Comparison of ENCODE assay signal across 8 cellular contexts in the genomic region with DNA sequence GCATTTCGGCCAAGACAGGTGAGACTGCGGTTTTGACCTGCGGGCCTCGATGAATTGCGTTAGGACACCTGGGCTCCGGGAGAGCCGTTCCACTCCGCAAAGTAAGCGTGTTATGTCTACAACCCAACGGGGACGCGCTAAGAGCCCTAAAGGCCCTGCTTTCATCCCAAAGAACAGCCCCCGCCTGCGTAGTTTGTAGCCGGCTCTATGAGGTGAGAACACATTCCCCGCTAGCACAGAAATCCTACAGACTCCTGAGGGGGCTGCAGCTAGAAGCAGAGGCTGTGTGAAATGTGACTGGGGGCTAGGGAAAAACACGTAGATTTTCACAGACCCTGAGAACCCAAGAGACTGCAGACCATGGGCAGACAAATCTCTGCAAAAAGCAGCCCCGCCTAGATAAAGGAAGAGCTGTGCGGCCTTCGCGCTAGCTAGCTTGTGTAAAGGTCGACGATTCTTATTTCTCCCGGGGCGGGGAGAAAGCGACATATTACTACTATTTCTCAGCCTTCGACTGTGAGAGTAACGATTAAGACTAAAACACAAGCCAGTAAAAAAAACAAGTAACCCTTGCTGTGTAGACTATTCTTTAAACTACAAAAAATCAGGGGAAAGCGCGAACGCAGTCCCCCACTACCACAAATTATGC.
DNase-seq lines count a peak whose midpoint lies in the region; ATAC-seq and TF ChIP-seq lines count a peak whose summit lies in the region.
"Not testable (repeated sequence)": the region's sequence is repeated elsewhere in the genome, so short reads cannot be mapped to it uniquely, and the experiment has no call there.

No MANE protein-coding gene starts in this region.

- H3K4me1 ChIP-seq in BE2C, result not testable (repeated sequence)

- not testable (repeated sequence) for H3K36me3 ChIP-seq in BE2C

- H3K27me3 ChIP-seq in BE2C, result not testable (repeated sequence)

- DNase-seq in BE2C, result peak; percentile 44
- peak; percentile 49 for DNase-seq in activated CD4-positive, alpha-beta T cell treated with anti-CD3 and anti-CD28 coated beads for 48 hours
- not testable (repeated sequence) for DNase-seq in omental fat pad (ENCODE audit: low spot score)

- H3K4me3 ChIP-seq in BE2C (ENCODE audit: low read depth, low read length), result peak overlapping the region; percentile 24; the same call in 1 of the 2 replicates

- peak; percentile 94 for ATAC-seq in GM19023 (IDR thresholded peaks at IDR 0.05; ENCODE audit: unreplicated experiment)
- peak; percentile 89 for ATAC-seq in GM21576 (IDR thresholded peaks at IDR 0.05; ENCODE audit: unreplicated experiment)
- ATAC-seq in HG02973 (IDR thresholded peaks at IDR 0.05; ENCODE audit: unreplicated experiment), result peak; percentile 92
- ATAC-seq in HG03521 (IDR thresholded peaks at IDR 0.05; ENCODE audit: unreplicated experiment), result peak; percentile 90
- peak; percentile 95 for ATAC-seq in esophagus mucosa
- ATAC-seq in omental fat pad (ENCODE audit: low FRiP score), result peak; percentile 57

- H3K9me3 ChIP-seq in BE2C, result not testable (repeated sequence)

- TF ChIP-seq CTCF in BE2C (IDR thresholded peaks at IDR 0.05; ENCODE audit: low read depth, low read length); omental fat pad (IDR thresholded peaks at IDR 0.05): not testable (repeated sequence)
